Comparison of ENCODE assay signal across 11 cellular contexts in the genomic region with DNA sequence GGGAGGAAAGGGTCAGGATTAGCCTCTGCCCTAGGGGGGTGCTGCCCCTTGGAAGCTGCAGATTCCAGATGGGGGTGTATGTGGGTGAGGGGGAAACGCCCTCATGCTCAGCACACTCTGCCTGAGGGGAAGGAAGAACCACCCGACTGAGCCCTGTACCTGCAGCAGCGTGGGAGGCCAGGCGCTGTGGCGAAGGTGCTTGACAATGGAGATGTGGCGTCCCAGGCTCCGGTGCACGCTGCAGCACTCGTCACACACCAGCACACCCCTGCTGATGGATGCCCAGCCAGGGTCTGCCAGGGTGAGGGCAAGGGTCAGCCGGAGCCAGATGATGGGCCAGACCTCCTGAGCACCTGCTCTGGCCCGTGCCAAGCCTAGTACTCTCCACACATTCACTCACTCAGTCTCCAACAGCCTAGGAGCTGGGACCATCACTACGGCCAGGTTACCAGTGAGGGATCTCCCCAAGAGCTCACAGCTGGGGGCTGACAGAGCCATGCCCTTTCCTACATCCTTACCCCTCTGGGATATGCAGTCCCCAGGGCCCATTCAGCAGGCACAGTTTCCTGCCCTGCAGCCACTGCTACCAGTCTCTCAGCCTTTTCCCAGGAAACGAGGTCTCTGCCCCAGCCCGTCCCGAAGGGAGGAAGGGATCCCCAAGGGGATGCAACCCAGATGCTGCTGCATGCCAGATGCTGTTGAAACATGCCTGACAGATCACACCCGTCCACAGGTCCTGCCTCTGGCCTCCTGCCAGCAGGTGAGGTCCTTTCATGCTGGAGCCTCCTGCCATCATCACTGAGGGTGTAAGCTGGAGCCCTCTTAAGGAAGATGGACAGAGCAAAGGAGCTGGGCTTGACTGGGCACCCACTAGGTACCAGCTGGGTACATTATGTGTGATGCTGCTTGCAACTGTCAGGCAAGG. TPM values are rescaled to one million over a fixed set of nuclear protein-coding genes. Genes with fewer than 3 reads are reported as not detected.
DNase-seq lines count a peak whose midpoint lies in the region; ATAC-seq and TF ChIP-seq lines count a peak whose summit lies in the region.
"Had no signal": no experiment of that assay in that cellular context is flagged by ENCODE, and none has a peak within 500 bp of the region (broad histone marks: within the 10 kb centered on the region; RNA-seq: fewer than 3 reads in every experiment).

No MANE protein-coding gene starts in this region.

- no peak overlapping the region for H2BK5ac ChIP-seq in trophoblast cell (ENCODE audit: low read depth, low read length, poor library complexity)

- no peak overlapping the region for H2AK5ac ChIP-seq in trophoblast cell (ENCODE audit: low read length)

- no peak for TF ChIP-seq CTCF in stomach (IDR thresholded peaks at IDR 0.05)

- H3K79me2 ChIP-seq in trophoblast cell (ENCODE audit: control insufficient read depth, insufficient read depth, low read length, poor library complexity) = peaks cover 6% of the 10 kb centered on the region

- H4K12ac ChIP-seq in trophoblast cell (ENCODE audit: low read depth, low read length) = no peak overlapping the region

- H2BK12ac ChIP-seq in trophoblast cell (ENCODE audit: low read length) = no peak overlapping the region

- no peak overlapping the region for H3K4me2 ChIP-seq in trophoblast cell (ENCODE audit: low read length)

- no peak overlapping the region for H2AFZ ChIP-seq in trophoblast cell (ENCODE audit: insufficient read depth, low read length, poor library complexity)

- no peak for ATAC-seq in T-helper 17 cell
- ATAC-seq in GM19023 (IDR thresholded peaks at IDR 0.05; ENCODE audit: unreplicated experiment) = no peak

- H3K36me3 Mint-ChIP-seq in T-helper 17 cell (ENCODE audit: low read depth) = no peaks in the 10 kb centered on the region

- H3K27ac Mint-ChIP-seq in T-helper 17 cell = peak overlapping the region; percentile 54

- H3K18ac ChIP-seq in trophoblast cell (ENCODE audit: low read length) = no peak overlapping the region

- H3K14ac ChIP-seq in trophoblast cell (ENCODE audit: low read length) = no peak overlapping the region

- no peak for TF ChIP-seq EP300 in stomach (IDR thresholded peaks at IDR 0.05)

- TF ChIP-seq POLR2A in stomach (IDR thresholded peaks at IDR 0.05) = no peak

- peaks cover 2 to 24% of the 10 kb centered on the region in 2 donors for H3K36me3 ChIP-seq in esophagus (ENCODE audit: control insufficient read depth in 2 of 2, insufficient read depth in 2 of 2, low read length in 1 of 2)
- peaks cover 18 to 42% (median 40%) of the 10 kb centered on the region in 4 donors for H3K36me3 ChIP-seq in stomach
- peaks cover 27 to 33% of the 10 kb centered on the region in 2 experiments for H3K36me3 ChIP-seq in trophoblast cell (ENCODE audit: control insufficient read depth in 1 of 2, insufficient read depth in 2 of 2, low read length in 2 of 2)

- no peaks in the 10 kb centered on the region for H3K27me3 Mint-ChIP-seq in T-helper 17 cell

- H3K4me3 Mint-ChIP-seq in T-helper 17 cell = no peak overlapping the region

- H2BK120ac ChIP-seq in trophoblast cell (ENCODE audit: insufficient read depth, low read length, poor library complexity) = no peak overlapping the region

- H3K4me1 Mint-ChIP-seq in T-helper 17 cell = peaks cover 47% of the 10 kb centered on the region

- peaks cover under 1% of the 10 kb centered on the region for H3K79me1 ChIP-seq in trophoblast cell (ENCODE audit: low read length)

- no peak overlapping the region for H4K91ac ChIP-seq in trophoblast cell (ENCODE audit: low read depth, low read length)

- DNase-seq in activated effector memory CD4-positive, alpha-beta T cell treated with anti-CD3 and anti-CD28 coated beads, Interleukin-2, amount 50 U/mL, for 16 hours = peak; percentile 62
- no peak for DNase-seq in activated effector memory CD4-positive, alpha-beta T cell treated with Interleukin-2 at 50 U/mL for 16 hours
- DNase-seq in T-helper 17 cell = no peak
- DNase-seq in stomach = no peak
- no peak for DNase-seq in trophoblast cell
- no peak for DNase-seq in cerebellar cortex (ENCODE audit: low spot score)
- DNase-seq: AML-193, brain microvascular endothelial cell, foreskin melanocyte had no signal

- H3K27ac ChIP-seq in esophagus (ENCODE audit: low read depth in 2 of 2, low read length in 1 of 2) (peak overlapping the region; percentile 40 to 50), stomach (peak overlapping the region in 3 of 5 donors; percentile 55 to 80 (median 63)), trophoblast cell (ENCODE audit: low read depth, low read length) (no peak overlapping the region)
- H3K27ac ChIP-seq: brain microvascular endothelial cell had no signal

- H4K8ac ChIP-seq in trophoblast cell (ENCODE audit: low read depth, low read length) = no peak overlapping the region

- H3K4ac ChIP-seq in trophoblast cell (ENCODE audit: low read depth, low read length) = no peak overlapping the region

- H3K4me3 ChIP-seq in esophagus (ENCODE audit: low read depth in 1 of 2, low read length in 2 of 2) = no peak overlapping the region
- no peak overlapping the region for H3K4me3 ChIP-seq in stomach
- no peak overlapping the region for H3K4me3 ChIP-seq in trophoblast cell (ENCODE audit: low read depth, low read length)

- H3K9me3 ChIP-seq in T-helper 17 cell (ENCODE audit: control insufficient read depth, low read length, poor library complexity, severe bottlenecking) (no peaks in the 10 kb centered on the region), esophagus (ENCODE audit: control insufficient read depth in 2 of 2, insufficient read depth in 1 of 2, low read depth in 1 of 2, low read length in 1 of 2) (no peaks in the 10 kb centered on the region), stomach (no peaks in the 10 kb centered on the region), trophoblast cell (ENCODE audit: insufficient read depth, low read depth, low read length) (no peaks in the 10 kb centered on the region)

- H3K23ac ChIP-seq in trophoblast cell (ENCODE audit: low read length) = no peak overlapping the region

- intact Hi-C loops in stomach (cut with DNase I; ENCODE audit: low total_unique reads) = no loop called here

- no peaks in the 10 kb centered on the region for H3K27me3 ChIP-seq in esophagus (ENCODE audit: control insufficient read depth in 1 of 2, insufficient read depth in 2 of 2, low read length in 2 of 2)
- H3K27me3 ChIP-seq in stomach = no peaks in the 10 kb centered on the region
- H3K27me3 ChIP-seq in trophoblast cell (ENCODE audit: insufficient read depth, low read length) = no peaks in the 10 kb centered on the region
- H3K27me3 ChIP-seq: brain microvascular endothelial cell had no signal

- H3K4me1 ChIP-seq in esophagus (ENCODE audit: control insufficient read depth in 2 of 2, insufficient read depth in 2 of 2, low read length in 1 of 2) = peaks cover 13 to 48% of the 10 kb centered on the region in 2 donors
- H3K4me1 ChIP-seq in stomach = peaks cover 18 to 61% (median 43%) of the 10 kb centered on the region in 4 donors
- H3K4me1 ChIP-seq in trophoblast cell (ENCODE audit: control insufficient read depth in 1 of 2, insufficient read depth in 2 of 2, low read length in 2 of 2) = peaks cover 9 to 14% of the 10 kb centered on the region in 2 experiments

- H3K9ac ChIP-seq in trophoblast cell (ENCODE audit: low read length) = no peak overlapping the region

- WGBS in esophagus, 2 donors = 65 to 77% methylated on average over 16 of the region's 16 CpGs
- 83 to 95% (median 87%) methylated on average over 11 to 16 of the region's 16 CpGs for WGBS in stomach, 5 donors
- no CpG with 5 or more reads among the region's 16 CpGs for WGBS in trophoblast cell (ENCODE audit: extremely low coverage, insufficient coverage, insufficient read length)

RNA-seq across cellular contexts. Expression of a gene that starts 5.9 kb away (rescaled TPM):
- total RNA-seq in T-helper 17 cell (10 to 100 TPM; 45.4 to 48.3 TPM), stomach (10 to 100 TPM; 23.7 to 67.2 (median 34.3) TPM)
- polyA plus RNA-seq in esophagus (10 to 100 TPM; 22.6 to 30.2 TPM), stomach (10 to 100 TPM; 17.7 to 26.4 (median 18.9) TPM)
- 33.6 and 35.0 TPM in 2 replicates for polyA plus RNA-seq in trophoblast cell (2013)

RNA-seq across cellular contexts. Expression of a gene that starts 9.3 kb away (rescaled TPM):
- total RNA-seq in T-helper 17 cell (1 to 10 TPM; 5.9 to 7.9 TPM), stomach (10 to 100 TPM in 1 of 5 donors, 1 to 10 TPM in 3, not detected in 1; 1.8 to 12.3 (median 5.6) TPM)
- polyA plus RNA-seq in esophagus (1 to 10 TPM; 3.5 to 6.5 TPM), stomach (1 to 10 TPM; 2.6 to 4.2 (median 2.9) TPM)
- 1.6 and 1.9 TPM in 2 replicates for polyA plus RNA-seq in trophoblast cell (2013)

RNA-seq across cellular contexts. Expression of a gene that starts 15.1 kb away (rescaled TPM):
- total RNA-seq in T-helper 17 cell (10 to 100 TPM; 92.2 to 98.6 TPM), stomach (100 to 1,000 TPM in 1 of 5 donors, 10 to 100 TPM in 4; 27.7 to 299 (median 79.5) TPM)
- polyA plus RNA-seq in esophagus (10 to 100 TPM; 30.1 to 43.7 TPM), stomach (10 to 100 TPM; 39.7 to 83.0 (median 46.0) TPM)
- 17.1 and 19.5 TPM in 2 replicates for polyA plus RNA-seq in trophoblast cell (2013)

RNA-seq across cellular contexts. Expression of a gene that starts 16.7 kb away (rescaled TPM):
- total RNA-seq in T-helper 17 cell = 10 to 100 TPM; 14.2 to 15.6 TPM
- polyA plus RNA-seq in esophagus = 1 to 10 TPM; 2.6 to 3.0 TPM
- 10 to 100 TPM in 2 of 5 donors, 1 to 10 TPM in 2, under 1 TPM in 1; 0.58 to 17.4 (median 9.9) TPM for total RNA-seq in stomach
- 1 to 10 TPM; 3.1 to 5.0 (median 3.7) TPM for polyA plus RNA-seq in stomach
- polyA plus RNA-seq in trophoblast cell (2013) = 2.3 and 2.8 TPM in 2 replicates

RNA-seq across cellular contexts. Expression of a gene that starts 39.1 kb away (rescaled TPM):
- total RNA-seq in T-helper 17 cell (1 to 10 TPM; 1.7 to 2.6 TPM), stomach (10 to 100 TPM in 4 of 5 donors, 1 to 10 TPM in 1; 6.4 to 53.1 (median 20.6) TPM)
- polyA plus RNA-seq in esophagus (10 to 100 TPM; 12.6 to 22.5 TPM), stomach (10 to 100 TPM in 1 of 3 donors, 1 to 10 TPM in 2; 1.1 to 17.5 (median 1.4) TPM)
- polyA plus RNA-seq in trophoblast cell (2013) = 10.5 and 11.5 TPM in 2 replicates
